Comparison of ENCODE assay signal across 8 cellular contexts in the genomic region with DNA sequence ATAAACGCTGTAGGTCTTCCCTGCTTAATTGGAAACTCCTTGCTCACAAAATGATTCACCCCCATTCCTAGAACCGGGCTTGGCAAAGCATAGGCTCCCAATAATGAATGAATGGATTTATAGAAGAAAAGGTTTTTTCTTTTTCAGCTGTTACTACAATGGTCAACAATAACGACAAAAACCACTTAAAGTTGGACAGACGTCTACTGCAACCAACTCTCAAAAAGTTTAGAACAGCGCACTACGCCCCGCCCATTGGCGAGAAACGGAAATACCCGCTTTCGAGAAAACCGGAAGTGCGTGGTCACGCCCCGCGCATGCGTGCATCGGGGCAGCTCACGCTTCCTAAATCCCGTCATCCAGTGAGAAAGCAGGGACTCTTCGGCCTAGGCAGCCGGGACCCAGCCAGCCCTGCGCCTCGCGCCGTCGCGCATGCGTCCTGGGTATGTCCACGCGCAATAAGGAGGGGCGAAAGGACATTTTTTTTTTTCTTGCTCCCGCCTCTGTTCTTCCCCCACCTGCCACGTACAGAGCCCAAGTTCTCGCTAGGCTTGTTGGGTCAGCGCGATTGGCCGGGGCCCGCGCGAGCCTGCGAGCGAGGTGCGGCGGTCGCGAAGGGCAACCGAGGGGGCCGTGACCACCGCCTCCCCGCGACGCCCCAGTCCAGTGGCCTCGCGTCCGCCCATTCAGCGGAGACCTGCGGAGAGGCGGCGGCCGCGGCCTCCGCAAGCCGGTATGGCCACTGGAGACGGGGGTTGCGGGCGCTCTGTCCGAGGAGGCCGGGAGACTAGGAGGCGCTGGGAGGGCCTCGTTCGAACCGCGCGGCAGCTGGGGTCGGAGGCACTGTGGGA. TPM values are rescaled to one million over a fixed set of nuclear protein-coding genes. Genes with fewer than 3 reads are reported as not detected.
DNase-seq lines count a peak whose midpoint lies in the region; ATAC-seq and TF ChIP-seq lines count a peak whose summit lies in the region.

TSS of gene TFG (plus strand) at position 506 of the 851 bp plus-strand sequence. CDS start 4,192 bp downstream, outside the sequence.

- H3K4me3 ChIP-seq in LNCaP clone FGC (ENCODE audit: low read depth, low read length) = peak within 1 kb of the TSS; percentile 79

- H3K27me3 Mint-ChIP-seq in activated T-helper 17 cell treated with anti-CD3 and anti-CD28 coated beads, Interleukin-2, amount 50 U/mL, for 72 hours = no peaks in the 10 kb centered on the region
- peaks cover 22 to 27% (median 22%) of the 10 kb centered on the region in 3 donors for H3K27me3 Mint-ChIP-seq in naive B cell
- H3K27me3 Mint-ChIP-seq in stimulated activated memory B cell treated with anti-CD40 and anti-IgM and Interleukin-4, amounts not matched to agents 10 μg/mL and 1 μg/mL and 100 μg/mL, for 72 hours = peaks cover 23% of the 10 kb centered on the region

- H3K36me3 Mint-ChIP-seq in activated T-helper 17 cell treated with anti-CD3 and anti-CD28 coated beads, Interleukin-2, amount 50 U/mL, for 72 hours (ENCODE audit: low read depth) = peaks cover 51% of the 10 kb centered on the region
- peaks cover 0 to 7% of the 10 kb centered on the region in 2 donors for H3K36me3 Mint-ChIP-seq in naive B cell
- peaks cover 29% of the 10 kb centered on the region for H3K36me3 Mint-ChIP-seq in stimulated activated memory B cell treated with anti-CD40 and anti-IgM and Interleukin-4, amounts not matched to agents 10 μg/mL and 1 μg/mL and 100 μg/mL, for 72 hours

- peak within 1 kb of the TSS; percentile 88 for H3K4me3 Mint-ChIP-seq in activated T-helper 17 cell treated with anti-CD3 and anti-CD28 coated beads, Interleukin-2, amount 50 U/mL, for 72 hours
- peak within 1 kb of the TSS; percentile 85 to 98 (median 93) for H3K4me3 Mint-ChIP-seq in naive B cell
- H3K4me3 Mint-ChIP-seq in stimulated activated memory B cell treated with anti-CD40 and anti-IgM and Interleukin-4, amounts not matched to agents 10 μg/mL and 1 μg/mL and 100 μg/mL, for 72 hours = peak within 1 kb of the TSS; percentile 83

- peaks cover 35% of the 10 kb centered on the region for H3K4me1 Mint-ChIP-seq in activated T-helper 17 cell treated with anti-CD3 and anti-CD28 coated beads, Interleukin-2, amount 50 U/mL, for 72 hours
- peaks cover 31 to 45% (median 43%) of the 10 kb centered on the region in 3 donors for H3K4me1 Mint-ChIP-seq in naive B cell
- H3K4me1 Mint-ChIP-seq in stimulated activated memory B cell treated with anti-CD40 and anti-IgM and Interleukin-4, amounts not matched to agents 10 μg/mL and 1 μg/mL and 100 μg/mL, for 72 hours = peaks cover 42% of the 10 kb centered on the region

- H3K27ac ChIP-seq in RWPE1 = peak within 1 kb of the TSS; percentile 92

- POLR2A ChIA-PET in RWPE1 (lab: Yijun Ruan, JAX; ENCODE audit: low non-redundant PET) = interaction anchor here (0.7 to 1.0 kb wide), 3 partner anchors 432 to 968 kb away, joined by 3 to 4 read pairs (median 3); partner anchors contain the start of gene ZBTB11

- no peak for TF ChIP-seq CTCF in LNCaP clone FGC (IDR thresholded peaks at IDR 0.05; ENCODE audit: control insufficient read depth, extremely low read depth, insufficient read depth)
- no peak for TF ChIP-seq CTCF in RWPE1 (conservative IDR thresholded peaks at IDR 0.05; ENCODE audit: low read depth)

- peak; percentile 100 for DNase-seq in Daoy (ENCODE audit: low read depth)
- peak; percentile 97 for DNase-seq in GOT3 (lab: John Stamatoyannopoulos, UW)
- peak; percentile 98 for DNase-seq in LNCaP clone FGC (ENCODE audit: low read depth)
- peak; percentile 100 for DNase-seq in RWPE1 (ENCODE audit: low spot score)
- peak; percentile 99 for DNase-seq in fibroblast of gingiva (ENCODE audit: low read depth)
- peak; percentile 97 for DNase-seq in naive B cell

- peak within 1 kb of the TSS; percentile 94 for H3K27ac Mint-ChIP-seq in activated T-helper 17 cell treated with anti-CD3 and anti-CD28 coated beads, Interleukin-2, amount 50 U/mL, for 72 hours
- H3K27ac Mint-ChIP-seq in naive B cell = peak within 1 kb of the TSS; percentile 96 to 99 (median 98)
- peak within 1 kb of the TSS; percentile 94 for H3K27ac Mint-ChIP-seq in stimulated activated memory B cell treated with anti-CD40 and anti-IgM and Interleukin-4, amounts not matched to agents 10 μg/mL and 1 μg/mL and 100 μg/mL, for 72 hours

- CTCF ChIA-PET in RWPE1 (lab: Yijun Ruan, JAX) = interaction anchor here (0.8 to 0.9 kb wide), 2 partner anchors 11 to 106 kb away, joined by 4 read pairs; no protein-coding TSS in a partner anchor

- peak; percentile 91 for ATAC-seq in activated T-helper 17 cell treated with anti-CD3 and anti-CD28 coated beads, Interleukin-2, amount 50 U/mL, for 72 hours (replicated peaks)
- ATAC-seq in naive B cell (ENCODE audit: low read depth in 2 of 2) = peak; percentile 87 to 88
- ATAC-seq in stimulated activated memory B cell treated with anti-CD40 and anti-IgM and Interleukin-4, amounts not matched to agents 10 μg/mL and 1 μg/mL and 100 μg/mL, for 72 hours = peak; percentile 98

- peaks cover 5% of the 10 kb centered on the region for H3K9me3 Mint-ChIP-seq in activated T-helper 17 cell treated with anti-CD3 and anti-CD28 coated beads, Interleukin-2, amount 50 U/mL, for 72 hours
- peaks cover 0 to 5% (median 0%) of the 10 kb centered on the region in 7 donors for H3K9me3 Mint-ChIP-seq in naive B cell
- peaks cover 3% of the 10 kb centered on the region for H3K9me3 Mint-ChIP-seq in stimulated activated memory B cell treated with anti-CD40 and anti-IgM and Interleukin-4, amounts not matched to agents 10 μg/mL and 1 μg/mL and 100 μg/mL, for 72 hours

RNA-seq across cellular contexts. Expression of gene TFG, which starts in this region (rescaled TPM):
- total RNA-seq in Daoy (2014; rRNA removed; shearing (Covaris generic)) = 97.8 and 107 TPM in 2 replicates
- total RNA-seq in activated T-helper 17 cell treated with anti-CD3 and anti-CD28 coated beads, Interleukin-2, amount 50 U/mL, for 72 hours = 10 to 100 TPM; 49.5 to 71.8 TPM
- polyA plus RNA-seq in naive B cell (ENCODE audit: low read depth in 6 of 6) = 10 to 100 TPM; 37.8 to 51.4 (median 44.5) TPM

Comparison
In these comparisons a context has a peak if more than half of its experiments do, and no peak if none do; other contexts are left out.
1. Peak in every context shown above with its lines: DNase-seq, ATAC-seq, H3K4me3 ChIP-seq and H3K27ac ChIP-seq.